In genomic region chr18:34122724-34123334, GRCh38 we compare ENCODE assay signal across 8 cellular contexts.
DNase-seq lines count a peak whose midpoint lies in the region; ATAC-seq, FAIRE-seq and TF ChIP-seq lines count a peak whose summit lies in the region.

No MANE protein-coding gene starts in this region.

- no peak overlapping the region for H3K4me3 ChIP-seq in astrocyte of the spinal cord (ENCODE audit: low read depth, low read length)
- no peak overlapping the region for H3K4me3 ChIP-seq in kidney (ENCODE audit: low read length in 2 of 2)

- no peak overlapping the region for H3K9ac ChIP-seq in kidney (ENCODE audit: low read length in 2 of 2)

- intact Hi-C loops in kidney (cut with DNase I) = no loop called here

- H3K4me1 ChIP-seq in kidney (ENCODE audit: control insufficient read depth in 1 of 2, insufficient read depth in 1 of 2, low read depth in 1 of 2, low read length in 2 of 2) = no peaks in the 10 kb centered on the region

- in situ Hi-C loops in astrocyte of the spinal cord (cut with HindIII; ENCODE audit: low sequenced_read_pairs) = no loop called here

- H3K27ac ChIP-seq in kidney (ENCODE audit: low read depth in 2 of 2, low read length in 2 of 2) = no peak overlapping the region

- peak; percentile 88 for ATAC-seq in HG03439 (IDR thresholded peaks at IDR 0.05; ENCODE audit: unreplicated experiment)

- peak; percentile 90 for TF ChIP-seq CTCF in GM20000 (IDR thresholded peaks at IDR 0.05; ENCODE audit: extremely low read depth, missing control alignments)
- peak; percentile 89 for TF ChIP-seq CTCF in astrocyte of the spinal cord (IDR thresholded peaks at IDR 0.05; ENCODE audit: low read depth, low read length)
- TF ChIP-seq CTCF in kidney (IDR thresholded peaks at IDR 0.05; ENCODE audit: borderline replicate concordance, extremely low read depth, insufficient read depth) = peak; percentile 71

- peak; percentile 94 for FAIRE-seq in kidney (lab: Jason Lieb, UNC)
- no peak for FAIRE-seq in urothelium cell line (lab: Jason Lieb, UNC)

- peak; percentile 52 for DNase-seq in ELR (ENCODE audit: low read depth)
- peak; percentile 47 for DNase-seq in GM20000 (ENCODE audit: low spot score)
- peak; percentile 26 to 62 for DNase-seq in NCI-H524 (lab: John Stamatoyannopoulos, UW)
- peak; percentile 64 for DNase-seq in astrocyte of the spinal cord (ENCODE audit: low read depth, low spot score)
- no peak for DNase-seq in kidney
- peak; percentile 22 for DNase-seq in urothelium cell line (ENCODE audit: low spot score)
- DNase-seq in HuH-7.5 (ENCODE audit: low spot score) = no peak

- H3K9me3 ChIP-seq in kidney (ENCODE audit: control insufficient read depth in 1 of 2, low read length in 2 of 2) = no peaks in the 10 kb centered on the region

- H3K36me3 ChIP-seq in kidney (ENCODE audit: control insufficient read depth in 1 of 2, insufficient read depth in 2 of 2, low read length in 2 of 2) = no peaks in the 10 kb centered on the region

Comparison
In these comparisons a context has a peak if more than half of its experiments do, and no peak if none do; other contexts are left out.
1. DNase-seq: peak in ELR (single experiment), GM20000 (single experiment), NCI-H524 (2 of 2), astrocyte of the spinal cord (single experiment) and urothelium cell line (single experiment); none in kidney (single experiment) and HuH-7.5 (single experiment).
2. Peak in every context shown above with its lines, with median percentiles within 50 percentile points of each other: CTCF ChIP-seq.